Comparison of ENCODE assay signal across 8 cellular contexts in the genomic region with DNA sequence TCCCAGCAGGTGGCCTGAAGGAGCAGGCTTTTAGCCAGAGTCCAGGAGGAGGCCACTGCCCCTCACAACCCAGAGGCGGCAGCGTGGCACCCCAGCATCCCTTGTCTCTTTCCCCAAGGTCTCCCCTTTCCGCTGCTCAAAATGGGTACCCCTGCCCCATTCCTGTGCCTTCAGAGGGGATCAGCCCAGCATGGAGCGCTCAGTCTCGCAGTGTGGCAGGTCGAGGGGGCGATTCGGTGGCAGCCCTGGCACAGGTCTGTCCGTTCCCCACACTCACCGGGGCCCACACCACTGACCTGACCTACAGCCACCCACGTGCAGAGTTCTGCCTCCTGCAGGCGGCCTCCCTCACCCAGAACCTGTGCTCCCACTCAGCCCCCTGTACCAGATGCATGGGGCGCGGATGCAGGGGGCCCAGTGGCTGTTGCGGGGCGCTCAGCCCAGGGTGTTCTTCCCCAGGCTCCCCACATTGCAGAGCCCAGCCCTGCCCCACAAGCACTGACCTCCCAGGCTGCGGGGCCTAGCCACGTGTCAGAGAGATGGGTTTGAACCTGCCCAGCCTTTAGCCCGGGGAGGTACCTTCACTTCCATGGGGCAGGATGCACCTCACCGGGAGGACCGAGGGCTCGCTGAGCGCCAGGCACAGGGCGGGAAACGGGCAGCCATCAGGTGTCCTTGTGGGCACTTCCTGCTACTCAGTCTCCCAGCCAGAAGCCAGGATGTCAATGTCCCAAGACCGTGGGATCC. TPM values are rescaled to one million over a fixed set of nuclear protein-coding genes. Genes with fewer than 3 reads are reported as not detected.
DNase-seq lines count a peak whose midpoint lies in the region; ATAC-seq and TF ChIP-seq lines count a peak whose summit lies in the region.
"Had no signal": no experiment of that assay in that cellular context is flagged by ENCODE, and none has a peak within 500 bp of the region (broad histone marks: within the 10 kb centered on the region; RNA-seq: fewer than 3 reads in every experiment).

No MANE protein-coding gene starts in this region.

- H3K4me1 ChIP-seq in HCT116 (ENCODE audit: control insufficient read depth in 1 of 2, insufficient read depth in 2 of 2, low read length in 2 of 2) = no peaks in the 10 kb centered on the region
- peaks cover 27% of the 10 kb centered on the region for H3K4me1 ChIP-seq in hepatocyte (ENCODE audit: insufficient read depth)
- peaks cover 15% of the 10 kb centered on the region for H3K4me1 ChIP-seq in testis

- 87% methylated on average over 26 of the region's 26 CpGs for WGBS in hepatocyte (ENCODE audit: low lambda C conversion rate, missing lambda C conversion rate)
- 70 to 74% methylated on average over 17 to 24 of the region's 26 CpGs for WGBS in testis, 2 donors

- peaks cover 27% of the 10 kb centered on the region for H3K4me1 Mint-ChIP-seq in activated T-helper 1 cell treated with anti-CD3 and anti-CD28 coated beads, Interleukin-12 subunit alpha, Interleukin-12 subunit beta, Interleukin-2, Interleukin-4 antibody, amounts not matched to agents 30 ng/mL and 10 ng/mL and 1 ng/mL, durations not matched to agents 14 hours and 24 hours and 36 hours (ENCODE audit: low read depth)

- H3K27ac ChIP-seq in HCT116 (ENCODE audit: low read depth, low read length) = peak overlapping the region; percentile 40; the same call in 1 of the 2 replicates
- H3K27ac ChIP-seq in hepatocyte = peak overlapping the region; percentile 76
- peak overlapping the region in 1 of 2 donors; percentile 61 for H3K27ac ChIP-seq in testis
- H3K27ac ChIP-seq: neutrophil had no signal

- H3K4me3 ChIP-seq in HCT116 (replicated peaks in 1 of 2; ENCODE audit: low read depth in 1 of 2, low read length in 2 of 2) (no peak overlapping the region), hepatocyte (no peak overlapping the region), testis (no peak overlapping the region)

- H3K27me3 ChIP-seq in HCT116 (ENCODE audit: insufficient read depth, low read length) = no peaks in the 10 kb centered on the region
- no peaks in the 10 kb centered on the region for H3K27me3 ChIP-seq in hepatocyte
- H3K27me3 ChIP-seq in testis = no peaks in the 10 kb centered on the region
- H3K27me3 ChIP-seq: neutrophil had no signal

- TF ChIP-seq RAD21 in HCT116 (IDR thresholded peaks at IDR 0.05; ENCODE audit: low read depth) = no peak; the same call in none of the 2 replicates

- H3K27ac Mint-ChIP-seq in activated T-helper 1 cell treated with anti-CD3 and anti-CD28 coated beads, Interleukin-12 subunit alpha, Interleukin-12 subunit beta, Interleukin-2, Interleukin-4 antibody, amounts not matched to agents 30 ng/mL and 10 ng/mL and 1 ng/mL, durations not matched to agents 14 hours and 24 hours and 36 hours = peak overlapping the region; percentile 97

- H3K9me3 Mint-ChIP-seq in activated T-helper 1 cell treated with anti-CD3 and anti-CD28 coated beads, Interleukin-12 subunit alpha, Interleukin-12 subunit beta, Interleukin-2, Interleukin-4 antibody, amounts not matched to agents 30 ng/mL and 10 ng/mL and 1 ng/mL, durations not matched to agents 14 hours and 24 hours and 36 hours = no peaks in the 10 kb centered on the region

- no peaks in the 10 kb centered on the region for H4K20me1 ChIP-seq in HCT116 (ENCODE audit: insufficient read depth)
- H4K20me1 ChIP-seq in hepatocyte (ENCODE audit: insufficient read depth, poor library complexity, severe bottlenecking) = peaks cover 3% of the 10 kb centered on the region

- DNase-seq in HCT116 (ENCODE audit: low read depth, low spot score) (peak; percentile 6), hepatocyte (ENCODE audit: low spot score) (peak; percentile 68), testis (no peak), SK-N-DZ (ENCODE audit: low spot score) (no peak)
- no peak for DNase-seq in activated T-helper 1 cell treated with anti-CD3 and anti-CD28 coated beads, Interleukin-12 subunit alpha, Interleukin-12 subunit beta, Interleukin-2, Interleukin-4 antibody, amounts not matched to agents 30 ng/mL and 10 ng/mL and 1 ng/mL, durations not matched to agents 14 hours and 24 hours and 36 hours (ENCODE audit: low spot score)

- RAD21 ChIA-PET in HCT116 (lab: Charles Lee; ENCODE audit: low non-redundant PET in 1 of 2, low total read pairs in 2 of 2, uncharacterized antibody in 2 of 2, unreplicated experiment in 2 of 2) = no interaction called here

- CTCF ChIA-PET in HCT116 (lab: Charles Lee) = interaction anchor here (2.4 kb wide), 1 partner anchor 75 kb away, joined by 10 read pairs; no protein-coding TSS in a partner anchor

- peak; percentile 26 for ATAC-seq in HCT116
- ATAC-seq in HG03460 (IDR thresholded peaks at IDR 0.05; ENCODE audit: unreplicated experiment) = no peak
- ATAC-seq in GM18870 (IDR thresholded peaks at IDR 0.05; ENCODE audit: unreplicated experiment) = no peak

- no peak overlapping the region for H3K4me3 Mint-ChIP-seq in activated T-helper 1 cell treated with anti-CD3 and anti-CD28 coated beads, Interleukin-12 subunit alpha, Interleukin-12 subunit beta, Interleukin-2, Interleukin-4 antibody, amounts not matched to agents 30 ng/mL and 10 ng/mL and 1 ng/mL, durations not matched to agents 14 hours and 24 hours and 36 hours

- H3K9me3 ChIP-seq in HCT116 (ENCODE audit: control insufficient read depth in 1 of 2, insufficient read depth in 1 of 2, low read depth in 1 of 2, low read length in 2 of 2) (no peaks in the 10 kb centered on the region), hepatocyte (ENCODE audit: low read depth) (no peaks in the 10 kb centered on the region), testis (no peaks in the 10 kb centered on the region)
- H3K9me3 ChIP-seq: neutrophil had no signal

- no TSS peak for BruUV-seq in HCT116 (replicated peaks; lab: Mats Ljungman, UMichigan)

- POLR2A ChIA-PET in HCT116 (lab: Charles Lee) = no interaction called here

- intact Hi-C loops in HCT116 (cut with micrococcal nuclease) (no loop called here), testis (cut with DNase I; ENCODE audit: low total_unique reads) (no loop called here)
- intact Hi-C loops in activated T-helper 1 cell treated with anti-CD3 and anti-CD28 coated beads, Interleukin-12 subunit alpha, Interleukin-12 subunit beta, Interleukin-2, Interleukin-4 antibody, amounts not matched to agents 30 ng/mL and 10 ng/mL and 1 ng/mL, durations not matched to agents 14 hours and 24 hours and 36 hours (cut with micrococcal nuclease) = loop anchor here (2.0 to 5.0 kb wide), 2 partner anchors 41 to 71 kb away; a partner anchor contains a TSS

- TF ChIP-seq CTCF in HCT116 (IDR thresholded peaks at IDR 0.05 in 2 of 3, conservative IDR thresholded peaks at IDR 0.05 in 1 of 3; ENCODE audit: borderline replicate concordance in 1 of 3, insufficient read depth in 1 of 3, low read depth in 2 of 3, low read length in 2 of 3) = peak; percentile 32 to 54 (median 48); a peak in 4 of 6 replicates
- peak; percentile 40 for TF ChIP-seq CTCF in hepatocyte (IDR thresholded peaks at IDR 0.05; ENCODE audit: poor library complexity)
- peak in 2 of 3 experiments; percentile 10 to 23 for TF ChIP-seq CTCF in testis (IDR thresholded peaks at IDR 0.05)

- H3K79me2 ChIP-seq in HCT116 (ENCODE audit: insufficient read depth, low read length) (no peaks in the 10 kb centered on the region), hepatocyte (peaks cover 9% of the 10 kb centered on the region)

- H3K9me2 ChIP-seq in HCT116 (ENCODE audit: insufficient read depth) = no peaks in the 10 kb centered on the region
- no peaks in the 10 kb centered on the region for H3K9me2 ChIP-seq in hepatocyte (replicated peaks; ENCODE audit: insufficient read depth)

- peaks cover 7% of the 10 kb centered on the region for H3K36me3 Mint-ChIP-seq in activated T-helper 1 cell treated with anti-CD3 and anti-CD28 coated beads, Interleukin-12 subunit alpha, Interleukin-12 subunit beta, Interleukin-2, Interleukin-4 antibody, amounts not matched to agents 30 ng/mL and 10 ng/mL and 1 ng/mL, durations not matched to agents 14 hours and 24 hours and 36 hours (ENCODE audit: low read depth)

- H3K4me2 ChIP-seq in HCT116 (ENCODE audit: low read length) (no peak overlapping the region), hepatocyte (no peak overlapping the region)

- H3K36me3 ChIP-seq in HCT116 (ENCODE audit: control insufficient read depth in 1 of 2, insufficient read depth in 2 of 2, low read length in 2 of 2) (peaks cover under 1 to 6% of the 10 kb centered on the region in 2 experiments; a peak in 2 of 4 replicates), hepatocyte (replicated peaks; ENCODE audit: insufficient read depth, low read depth) (no peaks in the 10 kb centered on the region), testis (ENCODE audit: low read depth, missing control alignments) (no peaks in the 10 kb centered on the region)

- TF ChIP-seq POLR2A in HCT116 (IDR thresholded peaks at IDR 0.05; ENCODE audit: borderline replicate concordance, extremely low read depth, insufficient read depth, insufficient read length) (no peak), testis (IDR thresholded peaks at IDR 0.05) (no peak)

- H3K27me3 Mint-ChIP-seq in activated T-helper 1 cell treated with anti-CD3 and anti-CD28 coated beads, Interleukin-12 subunit alpha, Interleukin-12 subunit beta, Interleukin-2, Interleukin-4 antibody, amounts not matched to agents 30 ng/mL and 10 ng/mL and 1 ng/mL, durations not matched to agents 14 hours and 24 hours and 36 hours (ENCODE audit: insufficient read depth) = no peaks in the 10 kb centered on the region

- no peak overlapping the region for H3K9ac ChIP-seq in HCT116 (ENCODE audit: low read length)

- H2AFZ ChIP-seq in HCT116 (ENCODE audit: low read depth, low read length, poor library complexity, severe bottlenecking) = no peak overlapping the region
- H2AFZ ChIP-seq in hepatocyte = no peak overlapping the region

RNA-seq across cellular contexts. Expression of a gene that starts 41.8 kb away (rescaled TPM):
- total RNA-seq in HCT116 (2021; ENCODE audit: unreplicated experiment) (202 TPM), hepatocyte (315 and 342 TPM in 2 replicates), testis (100 to 1,000 TPM; 121 to 148 TPM)
- 96.2 and 121 TPM in 2 replicates for polyA plus RNA-seq in HCT116 (2012)
- 58.2 and 58.8 TPM in 2 replicates for total RNA-seq in activated T-helper 1 cell treated with anti-CD3 and anti-CD28 coated beads, Interleukin-12 subunit alpha, Interleukin-12 subunit beta, Interleukin-2, Interleukin-4 antibody, amounts not matched to agents 30 ng/mL and 10 ng/mL and 1 ng/mL, durations not matched to agents 14 hours and 24 hours and 36 hours
- polyA plus RNA-seq in hepatocyte (352 and 369 TPM in 2 replicates), testis (ENCODE audit: insufficient read depth, low read depth, low replicate concordance) (301 TPM)
- polyA plus RNA-seq in SK-N-DZ (2014; cell fraction: cytosol; rRNA removed) = 135 and 162 TPM in 2 replicates
- 67.2 and 68.3 TPM in 2 replicates for polyA plus RNA-seq in SK-N-DZ (2014; cell fraction: nucleus; rRNA removed)

Comparison
In these comparisons a context has a peak if more than half of its experiments do, and no peak if none do; other contexts are left out.
1. DNase-seq: peak in HCT116 (single experiment) and hepatocyte (single experiment); none in activated T-helper 1 cell treated with anti-CD3 and anti-CD28 coated beads, Interleukin-12 subunit alpha, Interleukin-12 subunit beta, Interleukin-2, Interleukin-4 antibody, amounts not matched to agents 30 ng/mL and 10 ng/mL and 1 ng/mL, durations not matched to agents 14 hours and 24 hours and 36 hours (single experiment), testis (single experiment) and SK-N-DZ (single experiment).
2. Peak in every context shown above with its lines, with median percentiles within 50 percentile points of each other: CTCF ChIP-seq.